Comparison of ENCODE assay signal across 17 cellular contexts in the genomic region with DNA sequence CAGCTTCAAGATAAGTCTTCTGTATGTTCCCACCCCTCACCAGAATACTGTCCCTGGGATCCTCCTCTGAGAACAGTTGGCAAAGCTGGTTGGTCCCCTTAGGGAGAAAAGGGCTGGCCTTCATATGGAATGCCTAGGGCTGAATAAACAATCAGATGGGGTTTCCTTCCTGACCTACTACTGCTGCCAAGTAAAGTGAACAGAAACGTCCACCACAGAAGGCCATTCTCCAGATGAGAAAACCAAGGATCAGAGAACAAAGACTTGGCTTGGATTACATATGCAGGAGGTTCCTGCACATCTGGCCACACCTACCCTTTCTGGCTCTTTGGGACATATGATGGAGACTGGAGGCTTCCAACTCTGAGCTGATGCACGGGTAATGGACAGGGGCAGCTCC.
"Had no signal": no experiment of that assay in that cellular context is flagged by ENCODE, and none has a peak within 500 bp of the region (broad histone marks: within the 10 kb centered on the region; RNA-seq: fewer than 3 reads in every experiment).

No MANE protein-coding gene starts in this region.

- H3K27me3 ChIP-seq: ascending aorta, cardiac muscle cell, colonic mucosa, sigmoid colon had no signal

- H3K27me3 Mint-ChIP-seq: activated CD4-positive, alpha-beta T cell treated with anti-CD3 and anti-CD28 coated beads for 36 hours; activated naive CD8-positive, alpha-beta T cell treated with anti-CD3 and anti-CD28 coated beads, Interleukin-2, amount 50 U/mL, for 24 hours; memory B cell; stimulated activated naive CD8-positive, alpha-beta T cell treated with anti-CD3 and anti-CD28 coated beads, Interleukin-15, Interleukin-2, amounts not matched to agents 100 ng/mL and 50 ng/mL, for 24 hours had no signal

- H3K27ac Mint-ChIP-seq: activated CD4-positive, alpha-beta T cell treated with anti-CD3 and anti-CD28 coated beads for 36 hours; activated naive CD8-positive, alpha-beta T cell treated with anti-CD3 and anti-CD28 coated beads, Interleukin-2, amount 50 U/mL, for 24 hours; activated T-helper 1 cell treated with anti-CD3 and anti-CD28 coated beads, Interleukin-12 subunit alpha, Interleukin-12 subunit beta, Interleukin-2, Interleukin-4 antibody, amounts not matched to agents 30 ng/mL and 10 ng/mL and 1 ng/mL, durations not matched to agents 14 hours and 24 hours and 36 hours; memory B cell; natural killer cell; stimulated activated naive CD8-positive, alpha-beta T cell treated with anti-CD3 and anti-CD28 coated beads, Interleukin-15, Interleukin-2, amounts not matched to agents 100 ng/mL and 50 ng/mL, for 24 hours had no signal

- ATAC-seq: activated CD4-positive, alpha-beta T cell treated with anti-CD3 and anti-CD28 coated beads for 36 hours; activated naive CD8-positive, alpha-beta T cell treated with anti-CD3 and anti-CD28 coated beads, Interleukin-2, amount 50 U/mL, for 24 hours; left colon; natural killer cell; psoas muscle had no signal

- H3K4me3 Mint-ChIP-seq: activated CD4-positive, alpha-beta T cell treated with anti-CD3 and anti-CD28 coated beads for 36 hours; activated naive CD8-positive, alpha-beta T cell treated with anti-CD3 and anti-CD28 coated beads, Interleukin-2, amount 50 U/mL, for 24 hours; activated T-helper 1 cell treated with anti-CD3 and anti-CD28 coated beads, Interleukin-12 subunit alpha, Interleukin-12 subunit beta, Interleukin-2, Interleukin-4 antibody, amounts not matched to agents 30 ng/mL and 10 ng/mL and 1 ng/mL, durations not matched to agents 14 hours and 24 hours and 36 hours; memory B cell; natural killer cell; stimulated activated naive CD8-positive, alpha-beta T cell treated with anti-CD3 and anti-CD28 coated beads, Interleukin-15, Interleukin-2, amounts not matched to agents 100 ng/mL and 50 ng/mL, for 24 hours had no signal

- H3K9me3 ChIP-seq: ascending aorta, colonic mucosa, psoas muscle, sigmoid colon had no signal

- H3K27ac ChIP-seq: ascending aorta, cardiac muscle cell, colonic mucosa, psoas muscle, sigmoid colon, VCaP had no signal

- H3K4me1 ChIP-seq: ascending aorta, colonic mucosa had no signal

- H3K36me3 ChIP-seq: ascending aorta, cardiac muscle cell, colonic mucosa, sigmoid colon had no signal

- H3K36me3 Mint-ChIP-seq: memory B cell, natural killer cell had no signal

- H3K9me3 Mint-ChIP-seq: activated naive CD8-positive, alpha-beta T cell treated with anti-CD3 and anti-CD28 coated beads, Interleukin-2, amount 50 U/mL, for 24 hours; activated T-helper 1 cell treated with anti-CD3 and anti-CD28 coated beads, Interleukin-12 subunit alpha, Interleukin-12 subunit beta, Interleukin-2, Interleukin-4 antibody, amounts not matched to agents 30 ng/mL and 10 ng/mL and 1 ng/mL, durations not matched to agents 14 hours and 24 hours and 36 hours; memory B cell; natural killer cell; stimulated activated naive CD8-positive, alpha-beta T cell treated with anti-CD3 and anti-CD28 coated beads, Interleukin-15, Interleukin-2, amounts not matched to agents 100 ng/mL and 50 ng/mL, for 24 hours had no signal

- DNase-seq: activated CD4-positive, alpha-beta T cell treated with anti-CD3 and anti-CD28 coated beads for 36 hours; activated naive CD4-positive, alpha-beta T cell treated with Interleukin-2 at 50 U/mL for 16 hours; activated naive CD8-positive, alpha-beta T cell treated with anti-CD3 and anti-CD28 coated beads, Interleukin-2, amount 50 U/mL, for 24 hours; colonic mucosa; effector memory CD4-positive, alpha-beta T cell; glutamatergic neuron; left colon; natural killer cell; psoas muscle; sigmoid colon; T-helper 9 cell had no signal

- H3K4me3 ChIP-seq: ascending aorta, cardiac muscle cell, colonic mucosa, psoas muscle, sigmoid colon had no signal
